22 cellular contexts compared by ENCODE assay signal in the genomic region with DNA sequence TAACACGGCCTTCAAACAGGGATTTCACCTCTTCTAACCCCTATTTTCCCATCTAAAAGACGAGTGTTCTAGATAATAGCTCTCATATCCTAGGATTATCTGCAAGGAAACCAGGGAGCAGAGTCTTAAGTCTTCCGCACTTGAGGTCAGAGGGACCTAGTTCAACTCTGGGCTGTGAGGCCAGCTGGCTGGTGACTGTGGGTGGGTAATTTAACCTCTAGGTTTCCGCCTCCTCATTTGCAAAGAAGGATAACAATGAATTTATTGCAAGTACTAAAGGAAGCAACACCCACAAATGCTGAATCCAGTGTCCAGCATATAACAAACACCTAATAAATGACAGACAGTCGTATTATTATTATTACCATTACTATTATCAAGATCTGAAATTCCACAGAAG.
A peak's percentile ranks its signal among the peaks of the same experiment; 100 is the strongest.
DNase-seq lines count a peak whose midpoint lies in the region; FAIRE-seq and TF ChIP-seq lines count a peak whose summit lies in the region.
"Had no signal": no experiment of that assay in that cellular context is flagged by ENCODE, and none has a peak within 500 bp of the region (broad histone marks: within the 10 kb centered on the region; RNA-seq: fewer than 3 reads in every experiment).

No MANE protein-coding gene starts in this region.

- H3K9me3 ChIP-seq in HUES48 (ENCODE audit: control insufficient read depth, insufficient read depth, low read length) (no peaks in the 10 kb centered on the region), iPS-18a (ENCODE audit: control insufficient read depth, low read depth, low read length) (no peaks in the 10 kb centered on the region), uterus (no peaks in the 10 kb centered on the region)
- H3K9me3 ChIP-seq: SJCRH30 had no signal

- H3K4me1 ChIP-seq in HUES48 (ENCODE audit: control insufficient read depth, insufficient read depth, low read length) (peaks cover 74% of the 10 kb centered on the region), iPS-18a (ENCODE audit: control insufficient read depth, low read depth, low read length) (peaks cover 65% of the 10 kb centered on the region), uterus (peaks cover 0 to 4% of the 10 kb centered on the region in 2 donors)
- H3K4me1 ChIP-seq: Caco-2, SJCRH30 had no signal

- H3K27ac ChIP-seq in HUES48 (ENCODE audit: low read depth, low read length) (peak overlapping the region; percentile 79), VCaP (0 out of 2 replicates have a peak overlapping the region, but pooled peaks have one; percentile 82), iPS-18a (ENCODE audit: low read length) (peak overlapping the region; percentile 32), uterus (peak overlapping the region; percentile 70 to 84)
- H3K27ac ChIP-seq: SJCRH30 had no signal

- in situ Hi-C loops in G401 (cut with HindIII; ENCODE audit: low sequenced_read_pairs): no loop called here

- H3K4me3 ChIP-seq in HUES48 (ENCODE audit: low read depth, low read length): 0 out of 2 replicates have a peak overlapping the region, but pooled peaks have one; percentile 11
- H3K4me3 ChIP-seq in iPS-18a (ENCODE audit: low read length): peak overlapping the region; percentile 36
- H3K4me3 ChIP-seq in uterus: no peak overlapping the region
- H3K4me3 ChIP-seq: SJCRH30 had no signal

- DNase-seq in uterus (no peak), urothelium cell line (ENCODE audit: low spot score) (no peak), G401 (ENCODE audit: low spot score) (no peak)
- no peak for DNase-seq in activated naive CD4-positive, alpha-beta T cell treated with Interleukin-2 at 50 U/mL for 16 hours
- DNase-seq: Caco-2; CD4-positive, CD25-positive, alpha-beta regulatory T cell; DMS 273 treated with DMSO at 0.1 percent for 48 hours; DMS79 treated with DMSO at 0.1 percent for 48 hours; HCEC 1CT; Kasumi-1; NCI-H1092; NCI-H1436; NCI-H187 treated with DMSO at 0.1 percent for 48 hours; NCI-H2107; NCI-H69; NK-92 treated with Interleukin-12 subunit alpha and Interleukin-12 subunit beta, amount 100 ng/mL, for 24 hours; SJCRH30 had no signal

- H3K36me3 ChIP-seq in HUES48 (ENCODE audit: control insufficient read depth, insufficient read depth, low read length) (no peaks in the 10 kb centered on the region), iPS-18a (ENCODE audit: control insufficient read depth, low read depth, low read length) (no peaks in the 10 kb centered on the region), uterus (no peaks in the 10 kb centered on the region)
- H3K36me3 ChIP-seq: SJCRH30 had no signal

- intact Hi-C loops in uterus (cut with DNase I; ENCODE audit: low total_unique reads): no loop called here

- no peak for TF ChIP-seq POLR2A in uterus (IDR thresholded peaks at IDR 0.05)

- H3K9ac ChIP-seq in HUES48 (ENCODE audit: low read depth, low read length) (no peak overlapping the region), iPS-18a (ENCODE audit: low read length) (no peak overlapping the region)

- no peak for FAIRE-seq in urothelium cell line (lab: Jason Lieb, UNC)
- FAIRE-seq: GM12891, RCC 7860 had no signal

- TF ChIP-seq CTCF in VCaP (conservative IDR thresholded peaks at IDR 0.05) (no peak), uterus (IDR thresholded peaks at IDR 0.05) (no peak)

- no peaks in the 10 kb centered on the region for H3K27me3 ChIP-seq in HUES48 (ENCODE audit: control insufficient read depth, insufficient read depth, low read length)
- no peaks in the 10 kb centered on the region for H3K27me3 ChIP-seq in iPS-18a (ENCODE audit: control insufficient read depth, insufficient read depth, low read length)
- no peaks in the 10 kb centered on the region for H3K27me3 ChIP-seq in uterus
- H3K27me3 ChIP-seq: SJCRH30 had no signal

Comparison
In these comparisons a context has a peak if more than half of its experiments do, and no peak if none do; other contexts are left out.
1. H3K27ac ChIP-seq: peak in every context shown above with its lines; median percentile 82 in VCaP; 79 in HUES48; 77 in uterus; 32 in iPS-18a.
2. H3K4me3 ChIP-seq: peak in HUES48 (single experiment) and iPS-18a (single experiment); none in uterus (0 of 2).